21 cellular contexts compared by ENCODE assay signal in the genomic region with DNA sequence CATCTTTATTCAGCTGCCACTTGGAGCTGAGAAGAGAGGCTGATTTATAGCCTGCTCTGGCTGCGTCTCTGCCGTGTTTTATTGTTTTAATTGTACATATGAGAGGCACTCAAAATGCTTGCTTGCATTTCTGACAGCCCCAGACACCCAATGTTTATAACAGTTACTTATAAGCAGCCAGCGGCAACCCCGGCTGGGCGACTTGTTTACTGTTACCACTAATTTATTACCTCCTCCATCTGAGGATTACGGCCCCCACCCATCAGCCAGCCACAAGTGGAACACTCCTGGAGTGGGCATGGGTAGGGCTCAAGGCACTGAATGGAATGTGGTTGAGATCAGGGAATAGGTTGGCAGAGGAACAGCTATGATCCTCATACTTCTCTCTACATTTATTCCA.
A peak's percentile ranks its signal among the peaks of the same experiment; 100 is the strongest.
DNase-seq lines count a peak whose midpoint lies in the region; ATAC-seq, FAIRE-seq and TF ChIP-seq lines count a peak whose summit lies in the region.
"Had no signal": no experiment of that assay in that cellular context is flagged by ENCODE, and none has a peak within 500 bp of the region (broad histone marks: within the 10 kb centered on the region; RNA-seq: fewer than 3 reads in every experiment).

No MANE protein-coding gene starts in this region.

- H3K4me3 Mint-ChIP-seq in osteocyte (ENCODE audit: unreplicated experiment): no peak overlapping the region
- H3K4me3 Mint-ChIP-seq: activated CD4-positive, alpha-beta memory T cell treated with anti-CD3 and anti-CD28 coated beads for 36 hours; activated naive CD8-positive, alpha-beta T cell treated with anti-CD3 and anti-CD28 coated beads, Interleukin-2, amount 10 ng/mL, durations not matched to agents 7 days and 5 days; activated T-cell treated with anti-CD3 and anti-CD28 coated beads, Interleukin-2, amount 50 U/mL, for 24 hours; naive thymus-derived CD8-positive, alpha-beta T cell; T-cell had no signal

- DNase-seq in HTR-8/SVneo (ENCODE audit: insufficient read length, low spot score) (peak; percentile 57), NCI-H2081 (lab: John Stamatoyannopoulos, UW) (peak; percentile 58 to 84), NCI-H774 (lab: John Stamatoyannopoulos, UW) (peak; percentile 63), osteocyte (ENCODE audit: extremely low spot score, unreplicated experiment) (peak; percentile 67), lower leg skin (ENCODE audit: low spot score in 2 of 2) (no peak), kidney (no peak), iPS-NIHi7 (ENCODE audit: extremely low spot score) (no peak)
- DNase-seq: activated CD4-positive, alpha-beta memory T cell treated with anti-CD3 and anti-CD28 coated beads for 36 hours; activated naive CD8-positive, alpha-beta T cell treated with anti-CD3 and anti-CD28 coated beads, Interleukin-2, amount 10 ng/mL, durations not matched to agents 7 days and 5 days; activated T-cell treated with anti-CD3 and anti-CD28 coated beads, Interleukin-2, amount 50 U/mL, for 24 hours; brain microvascular endothelial cell; dermis blood vessel endothelial cell; erythroblast; mammary epithelial cell; naive thymus-derived CD8-positive, alpha-beta T cell; NCI-H1694 treated with DMSO at 0.1 percent for 48 hours; small intestine; stimulated activated CD4-positive, alpha-beta T cell treated with anti-CD3 and anti-CD28 coated beads, Interleukin-4, amount 100 ng/mL, for 24 hours; substantia nigra; T-cell had no signal

- no peak overlapping the region for H3K4me3 ChIP-seq in lower leg skin (ENCODE audit: low read depth, poor library complexity, severe bottlenecking)
- H3K4me3 ChIP-seq in kidney (ENCODE audit: low read length in 2 of 2): no peak overlapping the region

- H3K36me3 Mint-ChIP-seq in osteocyte (ENCODE audit: unreplicated experiment): no peaks in the 10 kb centered on the region
- H3K36me3 Mint-ChIP-seq: activated naive CD8-positive, alpha-beta T cell treated with anti-CD3 and anti-CD28 coated beads, Interleukin-2, amount 10 ng/mL, durations not matched to agents 7 days and 5 days had no signal

- no peaks in the 10 kb centered on the region for H3K4me1 ChIP-seq in kidney (ENCODE audit: control insufficient read depth in 1 of 2, insufficient read depth in 1 of 2, low read depth in 1 of 2, low read length in 2 of 2)

- no peak overlapping the region for H3K9ac ChIP-seq in kidney (ENCODE audit: low read length in 2 of 2)

- intact Hi-C loops in lower leg skin (cut with DNase I; ENCODE audit: low total_unique reads): no loop called here
- intact Hi-C loops in kidney (cut with DNase I): no loop called here

- FAIRE-seq in HTR-8/SVneo (lab: Jason Lieb, UNC) (no peak), kidney (lab: Jason Lieb, UNC) (no peak)
- FAIRE-seq: small intestine had no signal

- H3K36me3 ChIP-seq in kidney (ENCODE audit: control insufficient read depth in 1 of 2, insufficient read depth in 2 of 2, low read length in 2 of 2): no peaks in the 10 kb centered on the region
- H3K36me3 ChIP-seq: brain microvascular endothelial cell had no signal

- no peaks in the 10 kb centered on the region for H3K9me3 ChIP-seq in kidney (ENCODE audit: control insufficient read depth in 1 of 2, low read length in 2 of 2)

- peaks cover under 1% of the 10 kb centered on the region for H3K9me3 Mint-ChIP-seq in osteocyte (ENCODE audit: unreplicated experiment)
- H3K9me3 Mint-ChIP-seq: activated CD4-positive, alpha-beta memory T cell treated with anti-CD3 and anti-CD28 coated beads for 36 hours; activated naive CD8-positive, alpha-beta T cell treated with anti-CD3 and anti-CD28 coated beads, Interleukin-2, amount 10 ng/mL, durations not matched to agents 7 days and 5 days; activated T-cell treated with anti-CD3 and anti-CD28 coated beads, Interleukin-2, amount 50 U/mL, for 24 hours; T-cell had no signal

- no peaks in the 10 kb centered on the region for H3K27me3 Mint-ChIP-seq in osteocyte (ENCODE audit: unreplicated experiment)
- H3K27me3 Mint-ChIP-seq: activated CD4-positive, alpha-beta memory T cell treated with anti-CD3 and anti-CD28 coated beads for 36 hours; activated naive CD8-positive, alpha-beta T cell treated with anti-CD3 and anti-CD28 coated beads, Interleukin-2, amount 10 ng/mL, durations not matched to agents 7 days and 5 days; activated T-cell treated with anti-CD3 and anti-CD28 coated beads, Interleukin-2, amount 50 U/mL, for 24 hours; naive thymus-derived CD8-positive, alpha-beta T cell; T-cell had no signal

- no peak overlapping the region for H3K27ac ChIP-seq in kidney (ENCODE audit: low read depth in 2 of 2, low read length in 2 of 2)
- H3K27ac ChIP-seq: brain microvascular endothelial cell had no signal

- TF ChIP-seq CTCF in osteocyte (IDR thresholded peaks at IDR 0.05) (no peak), lower leg skin (IDR thresholded peaks at IDR 0.05) (no peak), kidney (IDR thresholded peaks at IDR 0.05; ENCODE audit: borderline replicate concordance, extremely low read depth, insufficient read depth) (no peak)

- WGBS in lower leg skin, 2 donors: 62 to 77% methylated on average over 6 of the region's 6 CpGs

- ATAC-seq in GM19463 (IDR thresholded peaks at IDR 0.05; ENCODE audit: unreplicated experiment): no peak
- ATAC-seq: naive thymus-derived CD8-positive, alpha-beta T cell; T-cell had no signal

- no peak overlapping the region for H3K27ac Mint-ChIP-seq in osteocyte (ENCODE audit: unreplicated experiment)
- H3K27ac Mint-ChIP-seq: activated CD4-positive, alpha-beta memory T cell treated with anti-CD3 and anti-CD28 coated beads for 36 hours; activated naive CD8-positive, alpha-beta T cell treated with anti-CD3 and anti-CD28 coated beads, Interleukin-2, amount 10 ng/mL, durations not matched to agents 7 days and 5 days; activated T-cell treated with anti-CD3 and anti-CD28 coated beads, Interleukin-2, amount 50 U/mL, for 24 hours; T-cell had no signal

- TF ChIP-seq POLR2A in lower leg skin (IDR thresholded peaks at IDR 0.05): no peak

- no peaks in the 10 kb centered on the region for H3K4me1 Mint-ChIP-seq in osteocyte (ENCODE audit: unreplicated experiment)
- H3K4me1 Mint-ChIP-seq: activated naive CD8-positive, alpha-beta T cell treated with anti-CD3 and anti-CD28 coated beads, Interleukin-2, amount 10 ng/mL, durations not matched to agents 7 days and 5 days; T-cell had no signal

Comparison
In these comparisons a context has a peak if more than half of its experiments do, and no peak if none do; other contexts are left out.
1. DNase-seq: peak in HTR-8/SVneo (single experiment), NCI-H2081 (2 of 2), NCI-H774 (single experiment) and osteocyte (single experiment); none in lower leg skin (0 of 2), kidney (single experiment) and iPS-NIHi7 (single experiment).